In genomic region chr18:10100236-10100635, GRCh38 we compare ENCODE assay signal across 20 cellular contexts.
"Had no signal": no experiment of that assay in that cellular context is flagged by ENCODE, and none has a peak within 500 bp of the region (broad histone marks: within the 10 kb centered on the region; RNA-seq: fewer than 3 reads in every experiment).

No MANE protein-coding gene starts in this region.

- H3K27ac Mint-ChIP-seq: dendritic cell treated with granulocyte-macrophage colony-stimulating factor and Interleukin-4, amounts not matched to agents 40 ng/mL and 50 ng/mL, for 4 days; effector memory CD8-positive, alpha-beta T cell; naive thymus-derived CD8-positive, alpha-beta T cell; stimulated activated effector memory CD8-positive, alpha-beta T cell treated with anti-CD3 and anti-CD28 coated beads, Interleukin-12 subunit alpha, Interleukin-12 subunit beta, amount 100 ng/mL, for 72 hours; stimulated activated naive CD8-positive, alpha-beta T cell treated with anti-CD3 and anti-CD28 coated beads, Interleukin-15, Interleukin-2, amounts not matched to agents 100 ng/mL and 50 ng/mL, for 24 hours had no signal

- H3K9me3 Mint-ChIP-seq: effector memory CD8-positive, alpha-beta T cell; stimulated activated naive CD8-positive, alpha-beta T cell treated with anti-CD3 and anti-CD28 coated beads, Interleukin-15, Interleukin-2, amounts not matched to agents 100 ng/mL and 50 ng/mL, for 24 hours had no signal

- H3K4me1 ChIP-seq: right lobe of liver, uterus had no signal

- H3K27me3 ChIP-seq: esophagus muscularis mucosa, heart right ventricle, right lobe of liver, tibial artery, upper lobe of left lung, uterus had no signal

- ATAC-seq: effector memory CD8-positive, alpha-beta T cell; left lobe of liver; mucosa of descending colon; naive thymus-derived CD8-positive, alpha-beta T cell; right lobe of liver; stimulated activated effector memory CD8-positive, alpha-beta T cell treated with anti-CD3 and anti-CD28 coated beads, Interleukin-12 subunit alpha, Interleukin-12 subunit beta, amount 100 ng/mL, for 72 hours had no signal

- H3K27ac ChIP-seq: epithelial cell of prostate, esophagus muscularis mucosa, heart right ventricle, neutrophil, psoas muscle, right lobe of liver, tibial artery, upper lobe of left lung, uterus had no signal

- H3K36me3 Mint-ChIP-seq: stimulated activated effector memory CD8-positive, alpha-beta T cell treated with anti-CD3 and anti-CD28 coated beads, Interleukin-12 subunit alpha, Interleukin-12 subunit beta, amount 100 ng/mL, for 72 hours had no signal

- DNase-seq: effector memory CD8-positive, alpha-beta T cell; heart right ventricle; mammary epithelial cell; mucosa of descending colon; naive thymus-derived CD8-positive, alpha-beta T cell; psoas muscle; retina; right lobe of liver; stimulated activated CD4-positive, alpha-beta T cell treated with anti-CD3 and anti-CD28 coated beads, Interleukin-4, amount 100 ng/mL, for 1 hour; stimulated activated CD8-positive, alpha-beta memory T cell treated with anti-CD3 and anti-CD28 coated beads, Interleukin-4, amount 100 ng/mL, for 48 hours; tibial artery; upper lobe of left lung; uterus had no signal

- H3K9me3 ChIP-seq: esophagus muscularis mucosa, mucosa of descending colon, neutrophil, psoas muscle, right lobe of liver, upper lobe of left lung, uterus had no signal

- H3K4me1 Mint-ChIP-seq: naive thymus-derived CD8-positive, alpha-beta T cell; stimulated activated effector memory CD8-positive, alpha-beta T cell treated with anti-CD3 and anti-CD28 coated beads, Interleukin-12 subunit alpha, Interleukin-12 subunit beta, amount 100 ng/mL, for 72 hours had no signal

- H3K36me3 ChIP-seq: esophagus muscularis mucosa, heart right ventricle, neutrophil, right lobe of liver, tibial artery, upper lobe of left lung, uterus had no signal

- H3K4me3 Mint-ChIP-seq: dendritic cell treated with granulocyte-macrophage colony-stimulating factor and Interleukin-4, amounts not matched to agents 40 ng/mL and 50 ng/mL, for 4 days; effector memory CD8-positive, alpha-beta T cell; naive thymus-derived CD8-positive, alpha-beta T cell; stimulated activated effector memory CD8-positive, alpha-beta T cell treated with anti-CD3 and anti-CD28 coated beads, Interleukin-12 subunit alpha, Interleukin-12 subunit beta, amount 100 ng/mL, for 72 hours; stimulated activated naive CD8-positive, alpha-beta T cell treated with anti-CD3 and anti-CD28 coated beads, Interleukin-15, Interleukin-2, amounts not matched to agents 100 ng/mL and 50 ng/mL, for 24 hours had no signal

- H3K27me3 Mint-ChIP-seq: naive thymus-derived CD8-positive, alpha-beta T cell; stimulated activated naive CD8-positive, alpha-beta T cell treated with anti-CD3 and anti-CD28 coated beads, Interleukin-15, Interleukin-2, amounts not matched to agents 100 ng/mL and 50 ng/mL, for 24 hours had no signal

- H3K4me3 ChIP-seq: esophagus muscularis mucosa, heart right ventricle, mucosa of descending colon, psoas muscle, right lobe of liver, tibial artery, upper lobe of left lung, uterus had no signal
